ENCODE assay signal across 10 cellular contexts in the genomic region with DNA sequence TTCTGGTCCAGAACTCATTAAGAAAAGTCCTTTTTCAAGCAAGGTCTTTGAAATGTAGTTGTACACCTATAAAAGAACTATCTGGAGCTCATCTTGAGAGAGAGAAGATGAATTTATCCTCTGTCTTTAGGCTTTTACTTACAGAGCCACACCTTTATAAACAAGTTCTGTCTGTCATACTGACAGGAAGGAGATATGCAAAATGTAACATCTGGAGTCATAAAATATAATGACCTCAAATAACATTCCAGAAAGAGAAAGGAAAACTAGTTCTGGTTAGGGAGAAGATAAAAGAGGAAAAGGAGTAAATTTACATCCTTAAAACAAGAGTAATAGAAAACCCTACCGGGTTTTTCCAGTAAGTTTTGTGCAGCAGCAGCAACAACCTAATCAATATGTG. TPM values are rescaled to one million over a fixed set of nuclear protein-coding genes. Genes with fewer than 3 reads are reported as not detected.
A peak's percentile ranks its signal among the peaks of the same experiment; 100 is the strongest.
DNase-seq lines count a peak whose midpoint lies in the region; ATAC-seq and TF ChIP-seq lines count a peak whose summit lies in the region.
"Had no signal": no experiment of that assay in that cellular context is flagged by ENCODE, and none has a peak within 500 bp of the region (broad histone marks: within the 10 kb centered on the region; RNA-seq: fewer than 3 reads in every experiment).

No MANE protein-coding gene starts in this region.

- no peaks in the 10 kb centered on the region for H3K36me3 ChIP-seq in right atrium auricular region
- H3K36me3 ChIP-seq in adipocyte (ENCODE audit: control insufficient read depth, insufficient read depth, low read length, severe bottlenecking) = no peaks in the 10 kb centered on the region
- H3K36me3 ChIP-seq in upper lobe of right lung = no peaks in the 10 kb centered on the region

- no peak overlapping the region for H3K27ac Mint-ChIP-seq in naive B cell

- H3K4me3 ChIP-seq in right atrium auricular region = peak overlapping the region; percentile 52 to 63
- H3K4me3 ChIP-seq in adipocyte (ENCODE audit: low read length) = peak overlapping the region; percentile 89
- peak overlapping the region; percentile 58 for H3K4me3 ChIP-seq in upper lobe of right lung

- H3K27ac ChIP-seq in right atrium auricular region = peak overlapping the region; percentile 84
- no peak overlapping the region for H3K27ac ChIP-seq in upper lobe of right lung
- H3K27ac ChIP-seq: C4-2B, foreskin keratinocyte had no signal

- intact Hi-C loops in left ventricle myocardium superior (cut with micrococcal nuclease) (loop anchor here (5.0 kb wide), 2 partner anchors 492 to 717 kb away; no protein-coding TSS in a partner anchor), upper lobe of right lung (cut with DNase I) (no loop called here)

- H3K4me1 Mint-ChIP-seq in naive B cell = peaks cover 16 to 24% (median 19%) of the 10 kb centered on the region in 3 donors

- no peaks in the 10 kb centered on the region for H3K9me3 Mint-ChIP-seq in naive B cell

- ATAC-seq in left ventricle myocardium superior = no peak
- ATAC-seq in naive B cell (ENCODE audit: low read depth in 2 of 2) = no peak
- ATAC-seq in upper lobe of right lung = no peak
- ATAC-seq in HG03280 (IDR thresholded peaks at IDR 0.05; ENCODE audit: unreplicated experiment) = no peak
- ATAC-seq: foreskin keratinocyte had no signal

- H3K27me3 Mint-ChIP-seq in naive B cell = peaks cover 36 to 55% (median 55%) of the 10 kb centered on the region in 3 donors

- peaks cover 0 to 8% of the 10 kb centered on the region in 2 donors for H3K36me3 Mint-ChIP-seq in naive B cell

- no peaks in the 10 kb centered on the region for H3K9me3 ChIP-seq in right atrium auricular region
- no peaks in the 10 kb centered on the region for H3K9me3 ChIP-seq in adipocyte (ENCODE audit: control insufficient read depth, low read length)
- no peaks in the 10 kb centered on the region for H3K9me3 ChIP-seq in upper lobe of right lung

- H3K9ac ChIP-seq in adipocyte (ENCODE audit: low read length) = no peak overlapping the region

- H3K27me3 ChIP-seq in right atrium auricular region (no peaks in the 10 kb centered on the region), adipocyte (replicated peaks; ENCODE audit: control insufficient read depth, insufficient read depth, low read length) (no peaks in the 10 kb centered on the region), upper lobe of right lung (peaks cover 21% of the 10 kb centered on the region)

- H3K4me1 ChIP-seq in right atrium auricular region (peaks cover 0 to 23% of the 10 kb centered on the region in 2 donors), adipocyte (ENCODE audit: control insufficient read depth, insufficient read depth, low read length) (no peaks in the 10 kb centered on the region), upper lobe of right lung (peaks cover 5% of the 10 kb centered on the region)

- TF ChIP-seq CTCF in right atrium auricular region (IDR thresholded peaks at IDR 0.05) = no peak
- no peak for TF ChIP-seq CTCF in upper lobe of right lung (IDR thresholded peaks at IDR 0.05)

- DNase-seq in right atrium auricular region (ENCODE audit: low spot score) (no peak), left ventricle myocardium superior (no peak), adipocyte (ENCODE audit: low read depth) (no peak), naive B cell (no peak), upper lobe of right lung (no peak), GM19240 (ENCODE audit: insufficient read length, low spot score) (no peak), middle frontal gyrus (ENCODE audit: extremely low spot score, low spot score) (no peak)
- DNase-seq: foreskin keratinocyte had no signal

- peak overlapping the region in 6 of 8 donors; percentile 59 to 89 (median 84) for H3K4me3 Mint-ChIP-seq in naive B cell

RNA-seq across cellular contexts. Expression of a gene that starts 1.3 kb away (rescaled TPM):
- 10 to 100 TPM; 14.8 to 15.3 TPM for total RNA-seq in right atrium auricular region
- total RNA-seq in left ventricle myocardium superior = 15.5 TPM
- polyA plus RNA-seq in naive B cell (ENCODE audit: low read depth in 6 of 6) = under 1 TPM in 5 of 6 donors, not detected in 1; 0.13 to 0.39 (median 0.16) TPM
- 20.7 TPM for total RNA-seq in upper lobe of right lung
